5 cellular contexts compared by ENCODE assay signal in genomic region chr10:61712105-61712504, GRCh38. TPM values are rescaled to one million over a fixed set of nuclear protein-coding genes. Genes with fewer than 3 reads are reported as not detected.
"Had no signal": no experiment of that assay in that cellular context is flagged by ENCODE, and none has a peak within 500 bp of the region (broad histone marks: within the 10 kb centered on the region; RNA-seq: fewer than 3 reads in every experiment).

No MANE protein-coding gene starts in this region.

RNA-seq across cellular contexts. Expression of gene CABCOCO1, which starts 49.4 kb away (rescaled TPM):
- total RNA-seq: suprapubic skin, tibial nerve, transverse colon, upper lobe of right lung, vagina had no signal
